ENCODE assay signal across 3 cellular contexts in the genomic region with DNA sequence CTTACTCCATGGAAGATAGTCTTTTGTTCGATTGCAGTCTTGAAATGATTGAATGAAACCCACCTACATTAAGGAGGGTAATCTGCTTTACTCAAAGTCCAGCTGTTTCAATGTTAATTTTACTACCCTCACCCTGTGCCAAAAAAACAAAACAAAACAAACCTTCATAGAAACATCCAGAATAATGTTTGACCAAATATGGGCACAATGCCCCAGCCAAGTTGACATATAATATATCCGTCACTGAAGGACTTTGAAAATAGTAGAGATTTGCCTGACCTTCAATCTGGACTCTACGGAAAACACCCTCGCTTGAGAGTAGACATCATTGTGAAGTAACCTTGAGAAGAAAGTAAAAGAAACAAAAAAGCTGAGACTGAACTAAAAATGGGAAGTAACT.
TF ChIP-seq lines count a peak whose summit lies in the region.

No MANE protein-coding gene starts in this region.

TF ChIP-seq in SK-N-SH, 30 proteins besides CTCF, POLR2A, EP300 and RAD21 (continued from another document):
- TF ChIP-seq TAF1 (IDR thresholded peaks at IDR 0.05; ENCODE audit: borderline replicate concordance, low read depth, low read length) (no peak), USF2 (IDR thresholded peaks at IDR 0.05; ENCODE audit: borderline replicate concordance, low read depth, low read length) (no peak), FOXJ3 (CRISPR knock-in tag; IDR thresholded peaks at IDR 0.05) (no peak), POLR2AphosphoS5 (IDR thresholded peaks at IDR 0.05; ENCODE audit: low read depth, low read length) (no peak), GABPA (IDR thresholded peaks at IDR 0.05; ENCODE audit: low read depth) (no peak), EZH2phosphoT487 (IDR thresholded peaks at IDR 0.05; ENCODE audit: borderline replicate concordance, low read depth) (no peak), NRF1 (IDR thresholded peaks at IDR 0.05; ENCODE audit: low read depth, low read length) (no peak), RXRA (IDR thresholded peaks at IDR 0.05; ENCODE audit: borderline replicate concordance, low read depth) (no peak), FOSL2 (IDR thresholded peaks at IDR 0.05; ENCODE audit: borderline replicate concordance, low read depth) (no peak), MXI1 (IDR thresholded peaks at IDR 0.05; ENCODE audit: low read depth, low read length) (no peak), YY1 (IDR thresholded peaks at IDR 0.05; ENCODE audit: low read depth) (no peak), MAX (IDR thresholded peaks at IDR 0.05; ENCODE audit: low read depth) (no peak), TCF12 (IDR thresholded peaks at IDR 0.05) (no peak)
- TF ChIP-seq, protein P1, sequence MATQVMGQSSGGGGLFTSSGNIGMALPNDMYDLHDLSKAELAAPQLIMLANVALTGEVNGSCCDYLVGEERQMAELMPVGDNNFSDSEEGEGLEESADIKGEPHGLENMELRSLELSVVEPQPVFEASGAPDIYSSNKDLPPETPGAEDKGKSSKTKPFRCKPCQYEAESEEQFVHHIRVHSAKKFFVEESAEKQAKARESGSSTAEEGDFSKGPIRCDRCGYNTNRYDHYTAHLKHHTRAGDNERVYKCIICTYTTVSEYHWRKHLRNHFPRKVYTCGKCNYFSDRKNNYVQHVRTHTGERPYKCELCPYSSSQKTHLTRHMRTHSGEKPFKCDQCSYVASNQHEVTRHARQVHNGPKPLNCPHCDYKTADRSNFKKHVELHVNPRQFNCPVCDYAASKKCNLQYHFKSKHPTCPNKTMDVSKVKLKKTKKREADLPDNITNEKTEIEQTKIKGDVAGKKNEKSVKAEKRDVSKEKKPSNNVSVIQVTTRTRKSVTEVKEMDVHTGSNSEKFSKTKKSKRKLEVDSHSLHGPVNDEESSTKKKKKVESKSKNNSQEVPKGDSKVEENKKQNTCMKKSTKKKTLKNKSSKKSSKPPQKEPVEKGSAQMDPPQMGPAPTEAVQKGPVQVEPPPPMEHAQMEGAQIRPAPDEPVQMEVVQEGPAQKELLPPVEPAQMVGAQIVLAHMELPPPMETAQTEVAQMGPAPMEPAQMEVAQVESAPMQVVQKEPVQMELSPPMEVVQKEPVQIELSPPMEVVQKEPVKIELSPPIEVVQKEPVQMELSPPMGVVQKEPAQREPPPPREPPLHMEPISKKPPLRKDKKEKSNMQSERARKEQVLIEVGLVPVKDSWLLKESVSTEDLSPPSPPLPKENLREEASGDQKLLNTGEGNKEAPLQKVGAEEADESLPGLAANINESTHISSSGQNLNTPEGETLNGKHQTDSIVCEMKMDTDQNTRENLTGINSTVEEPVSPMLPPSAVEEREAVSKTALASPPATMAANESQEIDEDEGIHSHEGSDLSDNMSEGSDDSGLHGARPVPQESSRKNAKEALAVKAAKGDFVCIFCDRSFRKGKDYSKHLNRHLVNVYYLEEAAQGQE (IDR thresholded peaks at IDR 0.05; ENCODE audit: low read depth, low read length) = no peak

TF ChIP-seq in SK-N-SH treated with all-trans-retinoic acid at 6 μM for 48 hours, 23 proteins besides CTCF, POLR2A, EP300 and RAD21 (continued from another document):
- TF ChIP-seq, protein P2, sequence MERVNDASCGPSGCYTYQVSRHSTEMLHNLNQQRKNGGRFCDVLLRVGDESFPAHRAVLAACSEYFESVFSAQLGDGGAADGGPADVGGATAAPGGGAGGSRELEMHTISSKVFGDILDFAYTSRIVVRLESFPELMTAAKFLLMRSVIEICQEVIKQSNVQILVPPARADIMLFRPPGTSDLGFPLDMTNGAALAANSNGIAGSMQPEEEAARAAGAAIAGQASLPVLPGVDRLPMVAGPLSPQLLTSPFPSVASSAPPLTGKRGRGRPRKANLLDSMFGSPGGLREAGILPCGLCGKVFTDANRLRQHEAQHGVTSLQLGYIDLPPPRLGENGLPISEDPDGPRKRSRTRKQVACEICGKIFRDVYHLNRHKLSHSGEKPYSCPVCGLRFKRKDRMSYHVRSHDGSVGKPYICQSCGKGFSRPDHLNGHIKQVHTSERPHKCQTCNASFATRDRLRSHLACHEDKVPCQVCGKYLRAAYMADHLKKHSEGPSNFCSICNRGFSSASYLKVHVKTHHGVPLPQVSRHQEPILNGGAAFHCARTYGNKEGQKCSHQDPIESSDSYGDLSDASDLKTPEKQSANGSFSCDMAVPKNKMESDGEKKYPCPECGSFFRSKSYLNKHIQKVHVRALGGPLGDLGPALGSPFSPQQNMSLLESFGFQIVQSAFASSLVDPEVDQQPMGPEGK (CRISPR knock-in tag; IDR thresholded peaks at IDR 0.05; ENCODE audit: borderline replicate concordance) = no peak
- TF ChIP-seq ZNF565 (CRISPR knock-in tag; conservative IDR thresholded peaks at IDR 0.05; ENCODE audit: low read depth) = no peak
- no peak for TF ChIP-seq TCF4 (CRISPR knock-in tag; IDR thresholded peaks at IDR 0.05; ENCODE audit: borderline replicate concordance)
- TF ChIP-seq SNAI2 (CRISPR knock-in tag; IDR thresholded peaks at IDR 0.05) = no peak
- TF ChIP-seq OSR1 (CRISPR knock-in tag; IDR thresholded peaks at IDR 0.05) = no peak
- no peak for TF ChIP-seq CSDC2 (CRISPR knock-in tag; IDR thresholded peaks at IDR 0.05)

TF ChIP-seq in WTC11, 78 proteins besides CTCF, POLR2A, EP300 and RAD21 (continued from another document):
- TF ChIP-seq MYBL2 (CRISPR knock-in tag; IDR thresholded peaks at IDR 0.05) = no peak
